1 cellular context compared by ENCODE assay signal in genomic region chr10:69125554-69125953, GRCh38.
TF ChIP-seq lines count a peak whose summit lies in the region.

No MANE protein-coding gene starts in this region.

TF ChIP-seq in HEK293, 187 proteins besides CTCF, POLR2A, EP300 and RAD21 (continued from another document):
- TF ChIP-seq ZNF280D (tag by site-specific recombination; IDR thresholded peaks at IDR 0.05) (no peak), SP7 (tag by site-specific recombination; IDR thresholded peaks at IDR 0.05) (no peak), ZNF10 (tag by site-specific recombination; IDR thresholded peaks at IDR 0.05) (no peak), ZNF549 (tag by site-specific recombination; IDR thresholded peaks at IDR 0.05) (no peak), ZNF175 (tag by site-specific recombination; IDR thresholded peaks at IDR 0.05) (no peak), ZNF426 (tag by site-specific recombination; IDR thresholded peaks at IDR 0.05) (no peak), KLF10 (tag by site-specific recombination; IDR thresholded peaks at IDR 0.05) (no peak), ZNF394 (tag by site-specific recombination; IDR thresholded peaks at IDR 0.05; ENCODE audit: borderline replicate concordance) (no peak), ZNF311 (tag by site-specific recombination; IDR thresholded peaks at IDR 0.05; ENCODE audit: borderline replicate concordance) (no peak), ZBTB44 (tag by site-specific recombination; IDR thresholded peaks at IDR 0.05) (no peak), ZNF174 (tag by site-specific recombination; IDR thresholded peaks at IDR 0.05) (no peak), ZNF362 (tag by site-specific recombination; IDR thresholded peaks at IDR 0.05) (no peak)
